Comparison of ENCODE assay signal across 17 cellular contexts in genomic region chr3:47024932-47025331, GRCh38. TPM values are rescaled to one million over a fixed set of nuclear protein-coding genes. Genes with fewer than 3 reads are reported as not detected.
DNase-seq lines count a peak whose midpoint lies in the region; ATAC-seq, FAIRE-seq and TF ChIP-seq lines count a peak whose summit lies in the region.
"Had no signal": no experiment of that assay in that cellular context is flagged by ENCODE, and none has a peak within 500 bp of the region (broad histone marks: within the 10 kb centered on the region; RNA-seq: fewer than 3 reads in every experiment).

No MANE protein-coding gene starts in this region.

- H3K27me3 Mint-ChIP-seq in HFFc6 (ENCODE audit: insufficient read depth) = peaks cover 2% of the 10 kb centered on the region; the same call in 1 of the 2 replicates

- H2AK5ac ChIP-seq in mesendoderm (ENCODE audit: low read length) = no peak overlapping the region

- H3K4ac ChIP-seq in mesendoderm (ENCODE audit: low read depth, low read length) = no peak overlapping the region

- no peak overlapping the region for H3K18ac ChIP-seq in mesendoderm (ENCODE audit: low read length)

- in situ Hi-C loops in GM12878 (cut with MboI) = no loop called here
- in situ Hi-C loops in ACHN (cut with HindIII; ENCODE audit: low pct_ligation_motif_present, low pct_unique_long_range_greater_than_20kb, low sequenced_read_pairs) = no loop called here

- H3K4me3 ChIP-seq in BJ (ENCODE audit: low read depth, low read length) = no peak overlapping the region
- no peak overlapping the region for H3K4me3 ChIP-seq in GM12878
- H3K4me3 ChIP-seq in mesendoderm (ENCODE audit: low read length) = no peak overlapping the region
- H3K4me3 ChIP-seq: BLaER1, lower lobe of right lung had no signal

- H2AFZ ChIP-seq in GM12878 (ENCODE audit: control insufficient read depth, low read depth, low read length) = no peak overlapping the region

- H3K79me2 ChIP-seq in GM12878 (ENCODE audit: control insufficient read depth, insufficient read depth, low read length) (no peaks in the 10 kb centered on the region; the same call in 1 of the 2 replicates), mesendoderm (ENCODE audit: control insufficient read depth, insufficient read depth, low read length) (no peaks in the 10 kb centered on the region)

- no peaks in the 10 kb centered on the region for H3K9me3 Mint-ChIP-seq in HFFc6

- peak overlapping the region; percentile 10; the same call in 1 of the 2 replicates for H3K27ac Mint-ChIP-seq in HFFc6

- peaks cover 2% of the 10 kb centered on the region for H3K79me1 ChIP-seq in mesendoderm (ENCODE audit: low read length)

- H3K36me3 Mint-ChIP-seq in HFFc6 (ENCODE audit: low read depth) = peaks cover 8% of the 10 kb centered on the region; the same call in 1 of the 2 replicates

- H4K5ac ChIP-seq in mesendoderm (ENCODE audit: low read length) = no peak overlapping the region

- no peak for TF ChIP-seq EP300 in GM12878 (IDR thresholded peaks at IDR 0.05; ENCODE audit: borderline replicate concordance in 1 of 2, control insufficient read depth in 1 of 2, low read depth in 2 of 2, low read length in 2 of 2)

- H2BK15ac ChIP-seq in mesendoderm (replicated peaks; ENCODE audit: low read depth) = no peak overlapping the region

- intact Hi-C loops in GM12878 (cut with micrococcal nuclease; ENCODE audit: unreplicated experiment) = no loop called here

- BruUV-seq in GM12878 (replicated peaks; lab: Mats Ljungman, UMichigan) = no TSS peak

- TF ChIP-seq CTCF in BJ (IDR thresholded peaks at IDR 0.05; ENCODE audit: insufficient read depth, low read depth, low read length) (peak; percentile 3; the same call in 1 of the 2 replicates), HFFc6 (IDR thresholded peaks at IDR 0.05) (no peak), GM12878 (IDR thresholded peaks at IDR 0.05 in 2 of 3, conservative IDR thresholded peaks at IDR 0.05 in 1 of 3; ENCODE audit: control insufficient read depth in 2 of 3, extremely low read depth in 1 of 3, insufficient read depth in 1 of 3, low read depth in 3 of 3, low read length in 3 of 3) (peak in 1 of 3 experiments; percentile 22; a peak in 1 of 6 replicates)

- RAD21 ChIA-PET in GM12878 (lab: Charles Lee; ENCODE audit: unreplicated experiment) = interaction anchor here (0.5 kb wide), 1 partner anchor 299 kb away, joined by 3 read pairs; no protein-coding TSS in a partner anchor

- H3K4me1 ChIP-seq in GM12878 (ENCODE audit: control insufficient read depth, insufficient read depth, low read length) (0 out of 2 replicates have a peak, but pooled peaks cover 3% of the 10 kb centered on the region), mesendoderm (ENCODE audit: control insufficient read depth, low read depth, low read length) (no peaks in the 10 kb centered on the region)

- no peak overlapping the region for H3K9ac ChIP-seq in GM12878 (ENCODE audit: control insufficient read depth, insufficient read depth, low read length)
- H3K9ac ChIP-seq in mesendoderm (ENCODE audit: low read length) = peak overlapping the region; percentile 14
- H3K9ac ChIP-seq: BLaER1 had no signal

- H3K9me3 ChIP-seq in GM12878 (replicated peaks; ENCODE audit: control insufficient read depth, insufficient read depth, low read length) = no peaks in the 10 kb centered on the region
- H3K9me3 ChIP-seq: lower lobe of right lung had no signal

- CTCF ChIA-PET in BJ (lab: Yijun Ruan, JAX) (no interaction called here), GM12878 (lab: Yijun Ruan, JAX) (no interaction called here)

- H2BK5ac ChIP-seq in mesendoderm (ENCODE audit: low read length) = no peak overlapping the region

- peaks cover 37% of the 10 kb centered on the region for H3K4me1 Mint-ChIP-seq in HFFc6 (ENCODE audit: low read depth)

- no peaks in the 10 kb centered on the region; the same call in 1 of the 2 replicates for H4K20me1 ChIP-seq in GM12878 (ENCODE audit: control insufficient read depth, insufficient read depth)
- H4K20me1 ChIP-seq: BLaER1 had no signal

- peak overlapping the region; percentile 17 for H3K56ac ChIP-seq in mesendoderm (ENCODE audit: low read length)

- no peak overlapping the region for H2BK120ac ChIP-seq in mesendoderm (ENCODE audit: low read depth, low read length)

- H3K36me3 ChIP-seq in BJ (ENCODE audit: control insufficient read depth, insufficient read depth, low read length) = peaks cover 1% of the 10 kb centered on the region; the same call in 1 of the 2 replicates
- H3K36me3 ChIP-seq in GM12878 (ENCODE audit: control insufficient read depth in 2 of 2, insufficient read depth in 2 of 2, low read length in 1 of 2) = peaks cover 2 to 3% of the 10 kb centered on the region in 2 experiments; a peak in 2 of 4 replicates
- no peaks in the 10 kb centered on the region for H3K36me3 ChIP-seq in mesendoderm (ENCODE audit: control insufficient read depth, insufficient read depth, low read length)

- ATAC-seq in GM12878 = peak; percentile 39; the same call in 2 of the 3 replicates

- no peak for FAIRE-seq in GM12878 (lab: Jason Lieb, UNC)
- FAIRE-seq: TTC549 had no signal

- no peak for TF ChIP-seq RAD21 in GM12878 (IDR thresholded peaks at IDR 0.05; ENCODE audit: insufficient read depth, low read depth, low read length)

- H3K27me3 ChIP-seq in BJ (ENCODE audit: control insufficient read depth, insufficient read depth, low read length) (no peaks in the 10 kb centered on the region), GM12878 (replicated peaks in 1 of 2; ENCODE audit: control insufficient read depth in 2 of 2, insufficient read depth in 2 of 2, low read length in 1 of 2) (no peaks in the 10 kb centered on the region), mesendoderm (ENCODE audit: insufficient read depth, low read length, poor library complexity) (no peaks in the 10 kb centered on the region)
- H3K27me3 ChIP-seq: BLaER1 had no signal

- SMC1A ChIA-PET in GM12878 (lab: Charles Lee; ENCODE audit: uncharacterized antibody, unreplicated experiment) = interaction anchor here (1.1 kb wide), 1 partner anchor 8 kb away, joined by 3 read pairs; no protein-coding TSS in a partner anchor

- H4K8ac ChIP-seq in mesendoderm (ENCODE audit: low read depth, low read length) = no peak overlapping the region

- POLR2A ChIA-PET in BJ (lab: Charles Lee) = no interaction called here
- POLR2A ChIA-PET in GM12878 (lab: Charles Lee) = no interaction called here

- H3K4me3 Mint-ChIP-seq in HFFc6 = no peak overlapping the region

- DNase-seq in BJ (ENCODE audit: low read depth) = no peak
- peak; percentile 41 for DNase-seq in HFFc6
- DNase-seq in GM12878 (ENCODE audit: low read depth, low spot score) = no peak
- peak; percentile 82 for DNase-seq in mesendoderm
- no peak for DNase-seq in ACHN
- DNase-seq in HK-2 (ENCODE audit: unreplicated experiment) = no peak
- no peak for DNase-seq in NCI-H82 treated with DMSO at 0.1 percent for 48 hours (lab: John Stamatoyannopoulos, UW; ENCODE audit: unreplicated experiment)
- DNase-seq in cerebellum (ENCODE audit: low spot score) = no peak
- DNase-seq: aorta; effector memory CD4-positive, alpha-beta T cell; lower lobe of right lung; NCI-H1417; NCI-H510A treated with DMSO at 0.1 percent for 48 hours; Right ventricle myocardium superior; stimulated activated naive CD4-positive, alpha-beta T cell had no signal

- no peak overlapping the region for H3K27ac ChIP-seq in GM12878 (ENCODE audit: control insufficient read depth, insufficient read depth)
- H3K27ac ChIP-seq in mesendoderm (ENCODE audit: low read depth, low read length) = peak overlapping the region; percentile 75
- H3K27ac ChIP-seq: BLaER1, lower lobe of right lung had no signal

- no peak for TF ChIP-seq POLR2A in GM12878 (IDR thresholded peaks at IDR 0.05; ENCODE audit: low read depth, low read length)

- H3K4me2 ChIP-seq in GM12878 (ENCODE audit: control insufficient read depth, insufficient read depth) (no peak overlapping the region), mesendoderm (ENCODE audit: low read length) (no peak overlapping the region)
- H3K4me2 ChIP-seq: BLaER1 had no signal

- no peak overlapping the region for H3K23ac ChIP-seq in mesendoderm (ENCODE audit: low read length)

RNA-seq across cellular contexts. Expression of gene NBEAL2, which starts 45.5 kb away (rescaled TPM):
- polyA plus RNA-seq in BJ (2011; rRNA removed) (2.4 and 5.1 TPM in 2 replicates), GM12878 (2011; rRNA removed) (17.1 and 29.0 TPM in 2 replicates), GM12878 (2014; fragmentation: Illumina TruSeq; extraction: Trizol) (16.4 and 41.4 TPM in 2 replicates), GM12878 (2014; fragmentation: Nextera tagmentation; extraction: Ambion mirVana) (under 1 TPM; 0.07 to 0.18 TPM), GM12878 (2014; rRNA removed) (96.3 and 110 TPM in 2 replicates), GM12878 (2016; fragmentation: Nextera tagmentation; extraction: Ambion mirVana) (10 to 100 TPM; 22.5 to 29.7 TPM)
- 2.7 and 5.3 TPM in 2 replicates for polyA minus RNA-seq in BJ (2011; rRNA and poly(A)+ RNA removed)
- 1 to 10 TPM; 5.3 to 7.6 (median 5.8) TPM for total RNA-seq in HFFc6 (2021; fragmentation: NEBNext Ultra II Directional; extraction: Animal tissue kit (Norgen Biotek cat#: 25700))
- total RNA-seq in GM12878 (2013; cell fraction: nucleolus; rRNA removed) = 152 and 168 TPM in 2 replicates
- total RNA-seq in GM12878 (2014; rRNA removed) (47.2 and 52.0 TPM in 2 replicates), GM12878 (2014; rRNA removed; fragmentation: Illumina TruSeq; extraction: Trizol) (19.7 and 21.8 TPM in 2 replicates), GM12878 (2021) (106 and 127 TPM in 2 replicates), cerebellum (8.2 TPM)
- polyA plus RNA-seq in GM12878 (2011; ENCODE audit: low read depth) = 27.1 TPM
- 39.5 and 52.6 TPM in 2 replicates for polyA plus RNA-seq in GM12878 (2011; cell fraction: cytosol; rRNA removed)
- 940 and 1,024 TPM in 2 replicates for polyA plus RNA-seq in GM12878 (2011; cell fraction: nucleus; rRNA removed)
- 62.9 and 78.4 TPM in 2 replicates for polyA plus RNA-seq in GM12878 (2012)
- 21.7 and 46.1 TPM in 2 replicates for polyA minus RNA-seq in GM12878 (2011; rRNA and poly(A)+ RNA removed)
- polyA minus RNA-seq in GM12878 (2011; cell fraction: cytosol; rRNA and poly(A)+ RNA removed) = 21.8 and 25.3 TPM in 2 replicates
- polyA minus RNA-seq in GM12878 (2011; cell fraction: nucleus; rRNA and poly(A)+ RNA removed) = 95.1 and 139 TPM in 2 replicates
- 11.0 TPM for polyA plus RNA-seq in mesendoderm (2013, experiment 1 of 2)
- polyA plus RNA-seq in mesendoderm (2013, experiment 2 of 2) = 11.0 TPM

RNA-seq across cellular contexts. Expression of gene CCDC12, which starts 48.4 kb away (rescaled TPM):
- polyA plus RNA-seq in BJ (2011; rRNA removed) (17.4 and 20.8 TPM in 2 replicates), GM12878 (2011; rRNA removed) (31.2 and 45.6 TPM in 2 replicates), GM12878 (2014; fragmentation: Illumina TruSeq; extraction: Trizol) (11.2 and 63.3 TPM in 2 replicates), GM12878 (2014; fragmentation: Nextera tagmentation; extraction: Ambion mirVana) (10 to 100 TPM in 1 of 2 experiments, 1 to 10 TPM in 1; 9.2 to 22.5 TPM), GM12878 (2014; rRNA removed) (59.3 and 67.6 TPM in 2 replicates), GM12878 (2016; fragmentation: Nextera tagmentation; extraction: Ambion mirVana) (10 to 100 TPM; 83.1 to 91.4 TPM)
- polyA minus RNA-seq in BJ (2011; rRNA and poly(A)+ RNA removed) = 20.4 and 22.8 TPM in 2 replicates
- total RNA-seq in HFFc6 (2021; fragmentation: NEBNext Ultra II Directional; extraction: Animal tissue kit (Norgen Biotek cat#: 25700)) = 10 to 100 TPM; 21.3 to 27.9 (median 27.2) TPM
- 111 and 121 TPM in 2 replicates for total RNA-seq in GM12878 (2013; cell fraction: nucleolus; rRNA removed)
- total RNA-seq in GM12878 (2014; rRNA removed) (46.9 and 53.0 TPM in 2 replicates), GM12878 (2014; rRNA removed; fragmentation: Illumina TruSeq; extraction: Trizol) (67.3 and 72.4 TPM in 2 replicates), GM12878 (2021) (65.8 and 65.9 TPM in 2 replicates), cerebellum (23.0 TPM)
- polyA plus RNA-seq in GM12878 (2011; ENCODE audit: low read depth) = 29.4 TPM
- 52.2 and 68.0 TPM in 2 replicates for polyA plus RNA-seq in GM12878 (2011; cell fraction: cytosol; rRNA removed)
- 63.4 and 85.5 TPM in 2 replicates for polyA plus RNA-seq in GM12878 (2011; cell fraction: nucleus; rRNA removed)
- 47.7 and 72.7 TPM in 2 replicates for polyA plus RNA-seq in GM12878 (2012)
- polyA minus RNA-seq in GM12878 (2011; rRNA and poly(A)+ RNA removed) = 69.5 and 77.8 TPM in 2 replicates
- 15.6 and 18.2 TPM in 2 replicates for polyA minus RNA-seq in GM12878 (2011; cell fraction: cytosol; rRNA and poly(A)+ RNA removed)
- polyA minus RNA-seq in GM12878 (2011; cell fraction: nucleus; rRNA and poly(A)+ RNA removed) = 64.3 and 144 TPM in 2 replicates
- 49.1 TPM for polyA plus RNA-seq in mesendoderm (2013, experiment 1 of 2)
- polyA plus RNA-seq in mesendoderm (2013, experiment 2 of 2) = 48.9 TPM

Comparison
In these comparisons a context has a peak if more than half of its experiments do, and no peak if none do; other contexts are left out.
1. DNase-seq: peak in HFFc6 (single experiment) and mesendoderm (single experiment); none in BJ (single experiment), GM12878 (single experiment), ACHN (single experiment), HK-2 (single experiment), NCI-H82 treated with DMSO at 0.1 percent for 48 hours (single experiment) and cerebellum (single experiment).